ENCODE assay signal across 1 cellular context in the genomic region with DNA sequence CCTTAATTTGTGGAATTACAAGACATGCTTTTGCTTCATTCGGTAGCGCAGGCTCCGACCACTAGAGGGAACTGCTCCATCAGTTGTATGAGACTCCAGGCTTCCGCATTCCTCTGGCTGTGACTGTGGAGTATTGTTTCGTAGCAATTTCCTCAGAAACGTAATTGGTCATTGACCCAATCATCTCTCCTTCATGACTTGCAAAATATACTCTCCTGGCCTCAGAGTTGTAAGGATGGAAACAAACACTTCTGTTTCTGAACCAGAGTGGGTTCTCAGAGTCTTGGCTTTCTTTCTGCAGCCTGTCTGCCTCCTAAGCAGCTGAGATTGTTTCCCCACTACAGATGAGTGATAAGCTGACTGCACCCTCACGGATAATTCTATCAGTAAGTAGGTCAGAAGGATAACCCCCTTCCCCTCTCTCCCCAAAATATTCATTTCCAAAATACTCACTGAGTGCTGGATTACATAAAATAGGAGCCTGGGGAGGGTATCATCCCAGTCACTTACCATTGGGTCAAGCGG.
TF ChIP-seq lines count a peak whose summit lies in the region.

No MANE protein-coding gene starts in this region.

TF ChIP-seq in K562, 482 proteins besides CTCF, POLR2A, EP300 and RAD21 (continued from another document and continues in another):
- TF ChIP-seq MGA (IDR thresholded peaks at IDR 0.05) (no peak), ZNF165 (CRISPR knock-in tag; IDR thresholded peaks at IDR 0.05; ENCODE audit: borderline replicate concordance) (no peak), EGR1 (conservative IDR thresholded peaks at IDR 0.05) (no peak), ZNF347 (CRISPR knock-in tag; IDR thresholded peaks at IDR 0.05; ENCODE audit: low read depth) (no peak), THAP12 (CRISPR knock-in tag; IDR thresholded peaks at IDR 0.05) (no peak), MYNN (IDR thresholded peaks at IDR 0.05) (no peak), MYNN (CRISPR knock-in tag; IDR thresholded peaks at IDR 0.05) (no peak), POLR3G (IDR thresholded peaks at IDR 0.05; ENCODE audit: extremely low read depth, insufficient read length, insufficient replicate concordance) (no peak), ZNF134 (CRISPR knock-in tag; conservative IDR thresholded peaks at IDR 0.05) (no peak), ZC3H11A (IDR thresholded peaks at IDR 0.05; ENCODE audit: low read depth, low read length) (no peak), ZSCAN32 (CRISPR knock-in tag; IDR thresholded peaks at IDR 0.05) (no peak), ZKSCAN8 (CRISPR knock-in tag; IDR thresholded peaks at IDR 0.05) (no peak), SIN3B (IDR thresholded peaks at IDR 0.05; ENCODE audit: low read depth) (no peak), MTF1 (CRISPR knock-in tag; IDR thresholded peaks at IDR 0.05; ENCODE audit: borderline replicate concordance) (no peak), CBX8 (IDR thresholded peaks at IDR 0.05; ENCODE audit: borderline replicate concordance, extremely low read depth, low read depth, low read length, poor library complexity, severe bottlenecking) (no peak), HMGN3 (IDR thresholded peaks at IDR 0.05; ENCODE audit: borderline replicate concordance, extremely low read depth, insufficient read length, low read depth, low read length) (no peak), ZNF584 (CRISPR knock-in tag; IDR thresholded peaks at IDR 0.05; ENCODE audit: low read depth) (0 out of 2 replicates have a peak, but pooled peaks have one; percentile 51), ETV6 (IDR thresholded peaks at IDR 0.05; ENCODE audit: borderline replicate concordance in 1 of 2, low read depth in 2 of 2, low read length in 1 of 2) (no peak), ETV6 (CRISPR knock-in tag; IDR thresholded peaks at IDR 0.05; ENCODE audit: borderline replicate concordance) (no peak), BCOR (IDR thresholded peaks at IDR 0.05) (no peak), KLF1 (tag; IDR thresholded peaks at IDR 0.05) (no peak), GATAD2B (IDR thresholded peaks at IDR 0.05; ENCODE audit: borderline replicate concordance) (no peak), ETV5 (CRISPR knock-in tag; IDR thresholded peaks at IDR 0.05; ENCODE audit: low read depth) (no peak), KAT2B (IDR thresholded peaks at IDR 0.05; ENCODE audit: low read depth, low read length) (no peak), OTX1 (CRISPR knock-in tag; IDR thresholded peaks at IDR 0.05) (no peak)
- TF ChIP-seq, protein P1, sequence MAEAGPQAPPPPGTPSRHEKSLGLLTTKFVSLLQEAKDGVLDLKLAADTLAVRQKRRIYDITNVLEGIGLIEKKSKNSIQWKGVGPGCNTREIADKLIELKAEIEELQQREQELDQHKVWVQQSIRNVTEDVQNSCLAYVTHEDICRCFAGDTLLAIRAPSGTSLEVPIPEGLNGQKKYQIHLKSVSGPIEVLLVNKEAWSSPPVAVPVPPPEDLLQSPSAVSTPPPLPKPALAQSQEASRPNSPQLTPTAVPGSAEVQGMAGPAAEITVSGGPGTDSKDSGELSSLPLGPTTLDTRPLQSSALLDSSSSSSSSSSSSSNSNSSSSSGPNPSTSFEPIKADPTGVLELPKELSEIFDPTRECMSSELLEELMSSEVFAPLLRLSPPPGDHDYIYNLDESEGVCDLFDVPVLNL (CRISPR knock-in tag; IDR thresholded peaks at IDR 0.05; ENCODE audit: low read depth): no peak
- TF ChIP-seq, protein P2, sequence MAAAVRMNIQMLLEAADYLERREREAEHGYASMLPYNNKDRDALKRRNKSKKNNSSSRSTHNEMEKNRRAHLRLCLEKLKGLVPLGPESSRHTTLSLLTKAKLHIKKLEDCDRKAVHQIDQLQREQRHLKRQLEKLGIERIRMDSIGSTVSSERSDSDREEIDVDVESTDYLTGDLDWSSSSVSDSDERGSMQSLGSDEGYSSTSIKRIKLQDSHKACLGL (CRISPR knock-in tag; IDR thresholded peaks at IDR 0.05; ENCODE audit: borderline replicate concordance, poor library complexity, severe bottlenecking): no peak
- TF ChIP-seq, protein P3, sequence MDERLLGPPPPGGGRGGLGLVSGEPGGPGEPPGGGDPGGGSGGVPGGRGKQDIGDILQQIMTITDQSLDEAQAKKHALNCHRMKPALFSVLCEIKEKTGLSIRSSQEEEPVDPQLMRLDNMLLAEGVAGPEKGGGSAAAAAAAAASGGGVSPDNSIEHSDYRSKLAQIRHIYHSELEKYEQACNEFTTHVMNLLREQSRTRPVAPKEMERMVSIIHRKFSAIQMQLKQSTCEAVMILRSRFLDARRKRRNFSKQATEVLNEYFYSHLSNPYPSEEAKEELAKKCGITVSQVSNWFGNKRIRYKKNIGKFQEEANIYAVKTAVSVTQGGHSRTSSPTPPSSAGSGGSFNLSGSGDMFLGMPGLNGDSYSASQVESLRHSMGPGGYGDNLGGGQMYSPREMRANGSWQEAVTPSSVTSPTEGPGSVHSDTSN (CRISPR knock-in tag; IDR thresholded peaks at IDR 0.05; ENCODE audit: low read depth): no peak
- TF ChIP-seq, protein P3 (tag; conservative IDR thresholded peaks at IDR 0.05; ENCODE audit: low read depth): no peak
- TF ChIP-seq, protein P4, sequence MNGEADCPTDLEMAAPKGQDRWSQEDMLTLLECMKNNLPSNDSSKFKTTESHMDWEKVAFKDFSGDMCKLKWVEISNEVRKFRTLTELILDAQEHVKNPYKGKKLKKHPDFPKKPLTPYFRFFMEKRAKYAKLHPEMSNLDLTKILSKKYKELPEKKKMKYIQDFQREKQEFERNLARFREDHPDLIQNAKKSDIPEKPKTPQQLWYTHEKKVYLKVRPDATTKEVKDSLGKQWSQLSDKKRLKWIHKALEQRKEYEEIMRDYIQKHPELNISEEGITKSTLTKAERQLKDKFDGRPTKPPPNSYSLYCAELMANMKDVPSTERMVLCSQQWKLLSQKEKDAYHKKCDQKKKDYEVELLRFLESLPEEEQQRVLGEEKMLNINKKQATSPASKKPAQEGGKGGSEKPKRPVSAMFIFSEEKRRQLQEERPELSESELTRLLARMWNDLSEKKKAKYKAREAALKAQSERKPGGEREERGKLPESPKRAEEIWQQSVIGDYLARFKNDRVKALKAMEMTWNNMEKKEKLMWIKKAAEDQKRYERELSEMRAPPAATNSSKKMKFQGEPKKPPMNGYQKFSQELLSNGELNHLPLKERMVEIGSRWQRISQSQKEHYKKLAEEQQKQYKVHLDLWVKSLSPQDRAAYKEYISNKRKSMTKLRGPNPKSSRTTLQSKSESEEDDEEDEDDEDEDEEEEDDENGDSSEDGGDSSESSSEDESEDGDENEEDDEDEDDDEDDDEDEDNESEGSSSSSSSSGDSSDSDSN (IDR thresholded peaks at IDR 0.05; ENCODE audit: borderline replicate concordance in 1 of 2, low read depth in 2 of 2, low read length in 2 of 2): no peak
- TF ChIP-seq, protein P5, sequence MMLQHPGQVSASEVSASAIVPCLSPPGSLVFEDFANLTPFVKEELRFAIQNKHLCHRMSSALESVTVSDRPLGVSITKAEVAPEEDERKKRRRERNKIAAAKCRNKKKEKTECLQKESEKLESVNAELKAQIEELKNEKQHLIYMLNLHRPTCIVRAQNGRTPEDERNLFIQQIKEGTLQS (IDR thresholded peaks at IDR 0.05): peak; percentile 19; the same call in 1 of the 2 replicates
- TF ChIP-seq, protein P5 (CRISPR knock-in tag; conservative IDR thresholded peaks at IDR 0.05): no peak
- TF ChIP-seq, protein P6, sequence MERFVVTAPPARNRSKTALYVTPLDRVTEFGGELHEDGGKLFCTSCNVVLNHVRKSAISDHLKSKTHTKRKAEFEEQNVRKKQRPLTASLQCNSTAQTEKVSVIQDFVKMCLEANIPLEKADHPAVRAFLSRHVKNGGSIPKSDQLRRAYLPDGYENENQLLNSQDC (CRISPR knock-in tag; IDR thresholded peaks at IDR 0.05): no peak
